Comparison of ENCODE assay signal across 22 cellular contexts in the genomic region with DNA sequence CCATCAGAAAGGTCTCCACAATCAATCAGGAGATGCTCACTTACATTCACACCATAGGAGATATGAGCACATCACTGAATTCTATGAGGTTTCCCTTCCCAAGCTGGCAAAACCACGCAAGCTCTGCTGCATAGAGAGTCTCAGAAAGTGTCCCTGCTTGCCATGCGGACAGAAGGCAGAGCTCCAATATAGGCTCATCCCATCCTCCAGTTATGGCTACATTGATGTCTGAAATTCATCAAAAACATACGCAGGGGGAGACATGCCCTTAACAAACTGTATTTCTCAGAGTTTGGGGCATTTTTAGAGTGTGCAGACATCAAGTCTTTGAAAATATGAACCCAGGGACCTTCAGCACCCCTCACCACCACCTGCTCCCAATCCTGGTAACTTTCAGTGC. TPM values are rescaled to one million over a fixed set of nuclear protein-coding genes. Genes with fewer than 3 reads are reported as not detected.
DNase-seq lines count a peak whose midpoint lies in the region; ATAC-seq lines count a peak whose summit lies in the region.
"Had no signal": no experiment of that assay in that cellular context is flagged by ENCODE, and none has a peak within 500 bp of the region (broad histone marks: within the 10 kb centered on the region; RNA-seq: fewer than 3 reads in every experiment).

No MANE protein-coding gene starts in this region.

- in situ Hi-C loops in HAP-1 (cut with MboI; ENCODE audit: low sequenced_read_pairs): no loop called here

- H3K4me1 Mint-ChIP-seq in activated T-cell treated with anti-CD3 and anti-CD28 coated beads, Interleukin-2, amount 50 U/mL, for 4 hours (ENCODE audit: low read depth): no peaks in the 10 kb centered on the region
- H3K4me1 Mint-ChIP-seq: B cell had no signal

- H3K9me3 Mint-ChIP-seq in activated T-cell treated with anti-CD3 and anti-CD28 coated beads, Interleukin-2, amount 50 U/mL, for 4 hours: peaks cover 3% of the 10 kb centered on the region

- H3K4me3 Mint-ChIP-seq in activated T-cell treated with anti-CD3 and anti-CD28 coated beads, Interleukin-2, amount 50 U/mL, for 4 hours: no peak overlapping the region
- H3K4me3 Mint-ChIP-seq: B cell; CD4-positive, CD25-positive, alpha-beta regulatory T cell; CD8-positive, alpha-beta T cell had no signal

- peaks cover 2% of the 10 kb centered on the region for H3K27me3 Mint-ChIP-seq in activated T-cell treated with anti-CD3 and anti-CD28 coated beads, Interleukin-2, amount 50 U/mL, for 4 hours (ENCODE audit: low read depth)
- H3K27me3 Mint-ChIP-seq: B cell had no signal

- H3K36me3 ChIP-seq in HAP-1 (replicated peaks): no peaks in the 10 kb centered on the region
- H3K36me3 ChIP-seq: BLaER1 had no signal

- no peak for ATAC-seq in activated T-cell treated with anti-CD3 and anti-CD28 coated beads, Interleukin-2, amount 50 U/mL, for 4 hours
- ATAC-seq: CD8-positive, alpha-beta T cell; GM12878; HCT116 had no signal

- H3K36me3 Mint-ChIP-seq in activated T-cell treated with anti-CD3 and anti-CD28 coated beads, Interleukin-2, amount 50 U/mL, for 4 hours (ENCODE audit: insufficient read depth): no peaks in the 10 kb centered on the region
- H3K36me3 Mint-ChIP-seq: CD4-positive, CD25-positive, alpha-beta regulatory T cell; CD8-positive, alpha-beta T cell had no signal

- H3K4me3 ChIP-seq in HAP-1: no peak overlapping the region
- H3K4me3 ChIP-seq: BLaER1, GM12878, GM23248 had no signal

- H3K9me3 ChIP-seq in HAP-1: no peaks in the 10 kb centered on the region
- H3K9me3 ChIP-seq: BLaER1, Caco-2 had no signal

- H3K27me3 ChIP-seq in layer of hippocampus (ENCODE audit: control insufficient read depth, insufficient read depth, low read length) (no peaks in the 10 kb centered on the region), HAP-1 (ENCODE audit: low read depth) (no peaks in the 10 kb centered on the region)
- H3K27me3 ChIP-seq: BLaER1 had no signal

- DNase-seq in substantia nigra (lab: John Stamatoyannopoulos, UW): peak in 3 of 49 donors; percentile 31 to 50 (median 43)
- DNase-seq in NCI-H2227 (lab: John Stamatoyannopoulos, UW; ENCODE audit: unreplicated experiment): no peak
- no peak for DNase-seq in HAP-1 (ENCODE audit: low spot score in 2 of 2)
- no peak for DNase-seq in activated T-cell treated with anti-CD3 and anti-CD28 coated beads, Interleukin-2, amount 50 U/mL, for 4 hours
- DNase-seq in NCI-H82 treated with DMSO at 0.1 percent for 48 hours (lab: John Stamatoyannopoulos, UW; ENCODE audit: unreplicated experiment): no peak
- DNase-seq: Caco-2; CD4-positive, CD25-positive, alpha-beta regulatory T cell; CD8-positive, alpha-beta T cell; DMS153; DND-41; GM23248; H7 had no signal

- H3K4me1 ChIP-seq in HAP-1: no peaks in the 10 kb centered on the region
- H3K4me1 ChIP-seq: Caco-2 had no signal

- peak overlapping the region; percentile 93 for H3K27ac ChIP-seq in angular gyrus (ENCODE audit: low read depth, low read length)
- H3K27ac ChIP-seq in cingulate gyrus (ENCODE audit: low read depth, low read length): peak overlapping the region; percentile 92
- peak overlapping the region; percentile 90 for H3K27ac ChIP-seq in layer of hippocampus (ENCODE audit: low read depth, low read length)
- H3K27ac ChIP-seq in substantia nigra (ENCODE audit: low read depth, low read length, poor library complexity, severe bottlenecking): peak overlapping the region; percentile 98
- H3K27ac ChIP-seq: 22Rv1, BLaER1, C4-2B, GM23248 had no signal

RNA-seq across cellular contexts. Expression of gene C10orf90, which starts 2.9 kb away (rescaled TPM):
- not detected for total RNA-seq in activated T-cell treated with anti-CD3 and anti-CD28 coated beads, Interleukin-2, amount 50 U/mL, for 4 hours
- total RNA-seq: B cell; Caco-2; CD4-positive, CD25-positive, alpha-beta regulatory T cell; CD8-positive, alpha-beta T cell; GM12878; H1 had no signal
